In genomic region chr11:65636810-65637557, GRCh38 we compare ENCODE assay signal across 2 cellular contexts.
TF ChIP-seq lines count a peak whose summit lies in the region.

No MANE protein-coding gene starts in this region.

TF ChIP-seq in endothelial cell of umbilical vein, 7 proteins besides CTCF, POLR2A, EP300 and RAD21:
- TF ChIP-seq POLR2AphosphoS5 (IDR thresholded peaks at IDR 0.05; ENCODE audit: insufficient read depth, low read depth, low read length) (no peak), GATA2 (IDR thresholded peaks at IDR 0.05; ENCODE audit: insufficient read depth, insufficient read length, low read depth, low read length) (no peak), MAX (IDR thresholded peaks at IDR 0.05; ENCODE audit: insufficient read depth, insufficient read length) (no peak), JUN (IDR thresholded peaks at IDR 0.05; ENCODE audit: borderline replicate concordance, insufficient read depth, insufficient read length, low read depth) (no peak), FOS (IDR thresholded peaks at IDR 0.05; ENCODE audit: borderline replicate concordance, insufficient read depth, low read length) (no peak), EZH2 (IDR thresholded peaks at IDR 0.05; ENCODE audit: borderline replicate concordance, low read depth, low read length, severe bottlenecking) (no peak), MYC (IDR thresholded peaks at IDR 0.05; ENCODE audit: low read depth, low read length) (no peak)

TF ChIP-seq in GM12891, 5 proteins besides CTCF, POLR2A, EP300 and RAD21:
- no peak for TF ChIP-seq POU2F2 (IDR thresholded peaks at IDR 0.05; ENCODE audit: low read depth, low read length)
- TF ChIP-seq TAF1 (IDR thresholded peaks at IDR 0.05; ENCODE audit: low read depth, low read length): no peak
- no peak for TF ChIP-seq PAX5 (IDR thresholded peaks at IDR 0.05; ENCODE audit: insufficient read depth, low read length, severe bottlenecking)
- TF ChIP-seq POLR2AphosphoS5 (IDR thresholded peaks at IDR 0.05; ENCODE audit: low read depth, low read length): no peak
- TF ChIP-seq SPI1 (IDR thresholded peaks at IDR 0.05; ENCODE audit: low read depth, low read length): no peak
